ENCODE assay signal across 9 cellular contexts in the genomic region with DNA sequence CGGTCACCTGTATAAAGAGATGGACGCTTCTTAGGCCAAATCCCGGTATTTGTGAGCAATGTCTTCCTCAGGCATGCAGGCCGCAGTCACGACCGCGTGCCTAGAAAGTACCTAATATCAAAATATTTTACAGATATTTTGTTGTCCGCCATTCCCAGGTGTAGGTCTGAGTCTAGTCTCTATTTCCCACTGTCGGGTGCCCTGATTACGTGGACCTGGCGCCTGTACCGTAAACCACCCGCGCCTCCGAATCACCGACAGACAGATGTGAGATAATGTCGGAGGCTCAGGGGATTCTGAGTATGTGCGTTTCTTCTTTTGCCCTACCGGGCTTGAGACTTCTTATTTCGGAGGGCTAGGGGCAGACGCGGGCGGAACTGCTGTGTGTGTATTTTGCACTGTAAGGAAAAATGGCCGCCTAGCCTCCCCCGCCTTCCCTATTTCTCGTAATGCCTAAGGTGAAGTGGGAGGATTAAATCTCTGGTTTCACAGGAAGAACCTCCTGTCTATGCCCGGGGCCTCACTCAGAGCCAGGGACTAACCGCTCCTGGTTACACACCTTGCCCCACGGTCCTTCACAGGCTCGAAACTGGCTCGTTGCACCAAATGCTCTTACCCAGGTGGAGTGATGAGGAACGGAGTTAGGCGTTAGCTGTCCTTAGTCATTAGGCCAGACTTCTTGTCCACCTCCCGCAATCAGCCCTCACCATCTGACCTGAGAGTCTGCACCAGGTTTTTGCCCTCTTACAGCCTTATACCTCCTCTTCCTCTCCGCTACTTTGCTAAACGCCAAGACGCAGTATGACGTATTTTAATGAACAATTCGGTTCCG. TPM values are rescaled to one million over a fixed set of nuclear protein-coding genes. Genes with fewer than 3 reads are reported as not detected.
DNase-seq lines count a peak whose midpoint lies in the region; ATAC-seq and TF ChIP-seq lines count a peak whose summit lies in the region.
"Had no signal": no experiment of that assay in that cellular context is flagged by ENCODE, and none has a peak within 500 bp of the region (broad histone marks: within the 10 kb centered on the region; RNA-seq: fewer than 3 reads in every experiment).

No MANE protein-coding gene starts in this region.

- H3K4me3 ChIP-seq in DOHH2 (ENCODE audit: low read length) (peak overlapping the region; percentile 90), iPS-20b (ENCODE audit: low read length) (peak overlapping the region; percentile 98)

- peak; percentile 52 for DNase-seq in activated CD4-positive, alpha-beta memory T cell treated with anti-CD3 and anti-CD28 coated beads, Interleukin-2, amount 10 ng/mL, durations not matched to agents 7 days and 5 days
- DNase-seq in superior temporal gyrus (ENCODE audit: extremely low spot score) (peak; percentile 14), NCI-H1105 treated with DMSO at 0.1 percent for 48 hours (lab: John Stamatoyannopoulos, UW) (no peak)

- H3K36me3 ChIP-seq in DOHH2 (ENCODE audit: control insufficient read depth, low read length) (peaks cover 23% of the 10 kb centered on the region), iPS-20b (ENCODE audit: insufficient read depth, low read depth, low read length) (peaks cover 38% of the 10 kb centered on the region)
- H3K36me3 ChIP-seq: breast epithelium had no signal

- no peaks in the 10 kb centered on the region for H3K9me3 ChIP-seq in DOHH2 (ENCODE audit: control insufficient read depth, insufficient read depth, low read length)
- no peaks in the 10 kb centered on the region for H3K9me3 ChIP-seq in iPS-20b (ENCODE audit: insufficient read depth, low read depth, low read length)
- H3K9me3 ChIP-seq: breast epithelium had no signal

- H3K27ac ChIP-seq in DOHH2 (ENCODE audit: low read depth, low read length) (peak overlapping the region; percentile 65), iPS-20b (ENCODE audit: low read length) (peak overlapping the region; percentile 91)
- H3K27ac ChIP-seq: breast epithelium had no signal

- no peaks in the 10 kb centered on the region for H3K27me3 Mint-ChIP-seq in activated CD4-positive, alpha-beta memory T cell treated with anti-CD3 and anti-CD28 coated beads, Interleukin-2, amount 10 ng/mL, durations not matched to agents 7 days and 5 days

- peak overlapping the region; percentile 99 for H3K9ac ChIP-seq in iPS-20b (ENCODE audit: low read depth, low read length)

- H4K20me1 ChIP-seq in DOHH2 (ENCODE audit: control insufficient read depth, insufficient read depth, low read depth, low read length) = no peaks in the 10 kb centered on the region

- H3K79me2 ChIP-seq in DOHH2 (ENCODE audit: control insufficient read depth, low read length) = peaks cover 60% of the 10 kb centered on the region

- H3K4me1 ChIP-seq in DOHH2 (ENCODE audit: control insufficient read depth, low read length) = peaks cover 16% of the 10 kb centered on the region
- H3K4me1 ChIP-seq in iPS-20b (ENCODE audit: insufficient read depth, low read length) = no peaks in the 10 kb centered on the region
- H3K4me1 ChIP-seq: breast epithelium had no signal

- H3K36me3 Mint-ChIP-seq in activated CD4-positive, alpha-beta memory T cell treated with anti-CD3 and anti-CD28 coated beads, Interleukin-2, amount 10 ng/mL, durations not matched to agents 7 days and 5 days (ENCODE audit: low read depth) = peaks cover 23% of the 10 kb centered on the region

- no peaks in the 10 kb centered on the region for H3K27me3 ChIP-seq in DOHH2 (ENCODE audit: control insufficient read depth, low read length)
- no peaks in the 10 kb centered on the region for H3K27me3 ChIP-seq in iPS-20b (ENCODE audit: insufficient read depth, low read length)
- H3K27me3 ChIP-seq: breast epithelium had no signal

- H3K4me1 Mint-ChIP-seq in activated CD4-positive, alpha-beta memory T cell treated with anti-CD3 and anti-CD28 coated beads, Interleukin-2, amount 10 ng/mL, durations not matched to agents 7 days and 5 days = peaks cover 19% of the 10 kb centered on the region

- no peak for TF ChIP-seq CTCF in DOHH2 (IDR thresholded peaks at IDR 0.05; ENCODE audit: low read depth, low read length, poor library complexity, severe bottlenecking)

- no peaks in the 10 kb centered on the region for H3K9me2 ChIP-seq in DOHH2 (replicated peaks; ENCODE audit: control insufficient read depth, low read length)

- H3K4me2 ChIP-seq in DOHH2 (ENCODE audit: low read length) = peak overlapping the region; percentile 68

- no peaks in the 10 kb centered on the region for H3F3A ChIP-seq in DOHH2 (ENCODE audit: control insufficient read depth, insufficient read depth)

- CTCF ChIA-PET in activated CD4-positive, alpha-beta memory T cell treated with anti-CD3 and anti-CD28 coated beads, Interleukin-2, amount 10 ng/mL, durations not matched to agents 7 days and 5 days (lab: Charles Lee) = no interaction called here

- POLR2A ChIA-PET in activated CD4-positive, alpha-beta memory T cell treated with anti-CD3 and anti-CD28 coated beads, Interleukin-2, amount 10 ng/mL, durations not matched to agents 7 days and 5 days (lab: Charles Lee) = interaction anchor here (1.1 to 1.3 kb wide), 2 partner anchors 242 to 359 kb away, joined by 3 to 4 read pairs; a partner anchor contains a TSS

- H3K9me3 Mint-ChIP-seq in activated CD4-positive, alpha-beta memory T cell treated with anti-CD3 and anti-CD28 coated beads, Interleukin-2, amount 10 ng/mL, durations not matched to agents 7 days and 5 days = no peaks in the 10 kb centered on the region

- H3K4me3 Mint-ChIP-seq in activated CD4-positive, alpha-beta memory T cell treated with anti-CD3 and anti-CD28 coated beads, Interleukin-2, amount 10 ng/mL, durations not matched to agents 7 days and 5 days = peak overlapping the region; percentile 98

- ATAC-seq in HG03439 (IDR thresholded peaks at IDR 0.05; ENCODE audit: unreplicated experiment) (peak; percentile 59), GM18517 (IDR thresholded peaks at IDR 0.05; ENCODE audit: unreplicated experiment) (no peak), GM21576 (IDR thresholded peaks at IDR 0.05; ENCODE audit: unreplicated experiment) (no peak)

- peak overlapping the region; percentile 99 for H3K27ac Mint-ChIP-seq in activated CD4-positive, alpha-beta memory T cell treated with anti-CD3 and anti-CD28 coated beads, Interleukin-2, amount 10 ng/mL, durations not matched to agents 7 days and 5 days

RNA-seq across cellular contexts. Expression of a gene that starts 38.1 kb away (rescaled TPM):
- total RNA-seq in activated CD4-positive, alpha-beta memory T cell treated with anti-CD3 and anti-CD28 coated beads, Interleukin-2, amount 10 ng/mL, durations not matched to agents 7 days and 5 days = 10 to 100 TPM; 18.2 to 18.4 TPM
